1 cellular context compared by ENCODE assay signal in the genomic region with DNA sequence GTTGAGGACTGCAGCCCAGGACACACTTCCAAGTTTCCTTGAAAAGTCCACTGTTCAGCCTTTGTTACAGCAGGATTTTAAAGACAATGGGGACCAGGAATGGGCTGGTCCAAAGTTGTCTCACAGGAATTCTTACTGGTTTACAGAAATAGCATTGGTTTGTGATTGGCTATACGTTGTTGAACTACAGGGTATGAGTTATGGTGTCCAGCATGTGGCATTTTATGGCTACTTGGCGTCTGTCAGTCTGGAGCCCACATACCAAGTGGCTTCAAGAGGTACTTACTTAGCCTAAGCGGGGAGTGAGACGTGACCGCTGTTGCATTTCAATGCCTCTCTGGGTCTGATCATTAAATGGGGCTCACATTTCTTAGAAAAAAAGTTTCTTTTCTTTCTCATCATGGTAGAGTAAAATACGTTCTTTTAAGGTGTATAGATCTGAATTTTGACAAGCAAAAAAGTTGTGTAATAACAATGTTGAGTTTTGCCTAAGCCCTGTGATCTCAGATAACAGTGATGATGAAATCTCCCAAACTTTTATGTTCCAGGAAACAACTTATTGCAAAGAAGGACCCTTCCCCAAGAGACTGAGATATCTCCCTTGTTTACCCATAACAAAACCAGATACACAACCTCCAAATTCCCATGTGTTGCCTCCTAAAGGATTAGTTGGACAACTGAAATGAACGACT.
TF ChIP-seq lines count a peak whose summit lies in the region.

No MANE protein-coding gene starts in this region.

TF ChIP-seq in HepG2, 621 proteins besides CTCF, POLR2A, EP300 and RAD21 (continued from another document and continues in another):
- no peak for TF ChIP-seq ZHX2 (IDR thresholded peaks at IDR 0.05; ENCODE audit: low read depth)
- TF ChIP-seq ZHX2 (CRISPR knock-in tag; IDR thresholded peaks at IDR 0.05; ENCODE audit: borderline replicate concordance) = no peak
- no peak for TF ChIP-seq BRCA1 (CRISPR knock-in tag; IDR thresholded peaks at IDR 0.05)
- TF ChIP-seq ERF (CRISPR knock-in tag; IDR thresholded peaks at IDR 0.05) = no peak
- TF ChIP-seq MED1 (CRISPR knock-in tag; IDR thresholded peaks at IDR 0.05) = no peak
- no peak for TF ChIP-seq TAF1 (CRISPR knock-in tag; IDR thresholded peaks at IDR 0.05)
- no peak for TF ChIP-seq MTF2 (CRISPR knock-in tag; IDR thresholded peaks at IDR 0.05; ENCODE audit: borderline replicate concordance)
- no peak for TF ChIP-seq NKX3-1 (CRISPR knock-in tag; IDR thresholded peaks at IDR 0.05)
- no peak for TF ChIP-seq ZNF207 (IDR thresholded peaks at IDR 0.05; ENCODE audit: borderline replicate concordance)
- TF ChIP-seq ATF5 (CRISPR knock-in tag; IDR thresholded peaks at IDR 0.05; ENCODE audit: low read depth) = no peak
- no peak for TF ChIP-seq FLYWCH1 (CRISPR knock-in tag; IDR thresholded peaks at IDR 0.05)
- TF ChIP-seq SATB2 (CRISPR knock-in tag; IDR thresholded peaks at IDR 0.05) = no peak
- TF ChIP-seq YEATS4 (CRISPR knock-in tag; IDR thresholded peaks at IDR 0.05; ENCODE audit: borderline replicate concordance) = no peak
- TF ChIP-seq, protein P1, sequence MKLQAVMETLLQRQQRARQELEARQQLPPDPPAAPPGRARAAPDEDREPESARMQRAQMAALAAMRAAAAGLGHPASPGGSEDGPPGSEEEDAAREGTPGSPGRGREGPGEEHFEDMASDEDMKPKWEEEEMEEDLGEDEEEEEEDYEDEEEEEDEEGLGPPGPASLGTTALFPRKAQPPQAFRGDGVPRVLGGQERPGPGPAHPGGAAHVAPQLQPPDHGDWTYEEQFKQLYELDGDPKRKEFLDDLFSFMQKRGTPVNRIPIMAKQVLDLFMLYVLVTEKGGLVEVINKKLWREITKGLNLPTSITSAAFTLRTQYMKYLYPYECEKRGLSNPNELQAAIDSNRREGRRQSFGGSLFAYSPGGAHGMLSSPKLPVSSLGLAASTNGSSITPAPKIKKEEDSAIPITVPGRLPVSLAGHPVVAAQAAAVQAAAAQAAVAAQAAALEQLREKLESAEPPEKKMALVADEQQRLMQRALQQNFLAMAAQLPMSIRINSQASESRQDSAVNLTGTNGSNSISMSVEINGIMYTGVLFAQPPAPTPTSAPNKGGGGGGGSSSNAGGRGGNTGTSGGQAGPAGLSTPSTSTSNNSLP (IDR thresholded peaks at IDR 0.05; ENCODE audit: low read depth, low read length) = no peak
- TF ChIP-seq NCOA2 (CRISPR knock-in tag; IDR thresholded peaks at IDR 0.05) = 0 out of 2 replicates have a peak, but pooled peaks have one; percentile 12
- no peak for TF ChIP-seq ZNF326 (CRISPR knock-in tag; IDR thresholded peaks at IDR 0.05; ENCODE audit: borderline replicate concordance)
- no peak for TF ChIP-seq ZNF224 (CRISPR knock-in tag; IDR thresholded peaks at IDR 0.05)
- no peak for TF ChIP-seq MYC (CRISPR knock-in tag; IDR thresholded peaks at IDR 0.05; ENCODE audit: borderline replicate concordance)
- TF ChIP-seq KDM1A (CRISPR knock-in tag; IDR thresholded peaks at IDR 0.05) = no peak
- peak; percentile 63 for TF ChIP-seq CEBPG (CRISPR knock-in tag; IDR thresholded peaks at IDR 0.05)
- TF ChIP-seq ZNF570 (CRISPR knock-in tag; IDR thresholded peaks at IDR 0.05; ENCODE audit: borderline replicate concordance) = no peak
- TF ChIP-seq ZNF574 (CRISPR knock-in tag; IDR thresholded peaks at IDR 0.05) = no peak
- TF ChIP-seq ZNF639 (CRISPR knock-in tag; conservative IDR thresholded peaks at IDR 0.05) = no peak
- TF ChIP-seq HDAC2 (CRISPR knock-in tag; IDR thresholded peaks at IDR 0.05) = no peak
- TF ChIP-seq, protein P2, sequence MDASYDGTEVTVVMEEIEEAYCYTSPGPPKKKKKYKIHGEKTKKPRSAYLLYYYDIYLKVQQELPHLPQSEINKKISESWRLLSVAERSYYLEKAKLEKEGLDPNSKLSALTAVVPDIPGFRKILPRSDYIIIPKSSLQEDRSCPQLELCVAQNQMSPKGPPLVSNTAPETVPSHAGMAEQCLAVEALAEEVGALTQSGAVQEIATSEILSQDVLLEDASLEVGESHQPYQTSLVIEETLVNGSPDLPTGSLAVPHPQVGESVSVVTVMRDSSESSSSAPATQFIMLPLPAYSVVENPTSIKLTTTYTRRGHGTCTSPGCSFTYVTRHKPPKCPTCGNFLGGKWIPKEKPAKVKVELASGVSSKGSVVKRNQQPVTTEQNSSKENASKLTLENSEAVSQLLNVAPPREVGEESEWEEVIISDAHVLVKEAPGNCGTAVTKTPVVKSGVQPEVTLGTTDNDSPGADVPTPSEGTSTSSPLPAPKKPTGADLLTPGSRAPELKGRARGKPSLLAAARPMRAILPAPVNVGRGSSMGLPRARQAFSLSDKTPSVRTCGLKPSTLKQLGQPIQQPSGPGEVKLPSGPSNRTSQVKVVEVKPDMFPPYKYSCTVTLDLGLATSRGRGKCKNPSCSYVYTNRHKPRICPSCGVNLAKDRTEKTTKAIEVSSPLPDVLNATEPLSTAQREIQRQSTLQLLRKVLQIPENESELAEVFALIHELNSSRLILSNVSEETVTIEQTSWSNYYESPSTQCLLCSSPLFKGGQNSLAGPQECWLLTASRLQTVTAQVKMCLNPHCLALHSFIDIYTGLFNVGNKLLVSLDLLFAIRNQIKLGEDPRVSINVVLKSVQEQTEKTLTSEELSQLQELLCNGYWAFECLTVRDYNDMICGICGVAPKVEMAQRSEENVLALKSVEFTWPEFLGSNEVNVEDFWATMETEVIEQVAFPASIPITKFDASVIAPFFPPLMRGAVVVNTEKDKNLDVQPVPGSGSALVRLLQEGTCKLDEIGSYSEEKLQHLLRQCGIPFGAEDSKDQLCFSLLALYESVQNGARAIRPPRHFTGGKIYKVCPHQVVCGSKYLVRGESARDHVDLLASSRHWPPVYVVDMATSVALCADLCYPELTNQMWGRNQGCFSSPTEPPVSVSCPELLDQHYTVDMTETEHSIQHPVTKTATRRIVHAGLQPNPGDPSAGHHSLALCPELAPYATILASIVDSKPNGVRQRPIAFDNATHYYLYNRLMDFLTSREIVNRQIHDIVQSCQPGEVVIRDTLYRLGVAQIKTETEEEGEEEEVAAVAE (CRISPR knock-in tag; IDR thresholded peaks at IDR 0.05; ENCODE audit: borderline replicate concordance) = no peak
- TF ChIP-seq ZC3H13 (CRISPR knock-in tag; IDR thresholded peaks at IDR 0.05) = no peak
- TF ChIP-seq, protein P3, sequence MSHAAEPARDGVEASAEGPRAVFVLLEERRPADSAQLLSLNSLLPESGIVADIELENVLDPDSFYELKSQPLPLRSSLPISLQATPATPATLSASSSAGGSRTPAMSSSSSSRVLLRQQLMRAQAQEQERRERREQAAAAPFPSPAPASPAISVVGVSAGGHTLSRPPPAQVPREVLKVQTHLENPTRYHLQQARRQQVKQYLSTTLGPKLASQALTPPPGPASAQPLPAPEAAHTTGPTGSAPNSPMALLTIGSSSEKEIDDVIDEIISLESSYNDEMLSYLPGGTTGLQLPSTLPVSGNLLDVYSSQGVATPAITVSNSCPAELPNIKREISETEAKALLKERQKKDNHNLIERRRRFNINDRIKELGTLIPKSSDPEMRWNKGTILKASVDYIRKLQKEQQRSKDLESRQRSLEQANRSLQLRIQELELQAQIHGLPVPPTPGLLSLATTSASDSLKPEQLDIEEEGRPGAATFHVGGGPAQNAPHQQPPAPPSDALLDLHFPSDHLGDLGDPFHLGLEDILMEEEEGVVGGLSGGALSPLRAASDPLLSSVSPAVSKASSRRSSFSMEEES (CRISPR knock-in tag; IDR thresholded peaks at IDR 0.05) = no peak
- TF ChIP-seq NR3C1 (CRISPR knock-in tag; IDR thresholded peaks at IDR 0.05) = no peak
- no peak for TF ChIP-seq ZNF609 (CRISPR knock-in tag; IDR thresholded peaks at IDR 0.05; ENCODE audit: borderline replicate concordance)
